Comparison of ENCODE assay signal across 11 cellular contexts in genomic region chr9:120393386-120394057, GRCh38.
DNase-seq lines count a peak whose midpoint lies in the region; ATAC-seq, FAIRE-seq and TF ChIP-seq lines count a peak whose summit lies in the region.
"Had no signal": no experiment of that assay in that cellular context is flagged by ENCODE, and none has a peak within 500 bp of the region (broad histone marks: within the 10 kb centered on the region; RNA-seq: fewer than 3 reads in every experiment).

No MANE protein-coding gene starts in this region.

- no peaks in the 10 kb centered on the region for H3K9me3 Mint-ChIP-seq in mesothelial cell of epicardium

- ATAC-seq in HG02763 (IDR thresholded peaks at IDR 0.05; ENCODE audit: unreplicated experiment) (no peak), GM19023 (IDR thresholded peaks at IDR 0.05; ENCODE audit: unreplicated experiment) (no peak)

- H3K27ac Mint-ChIP-seq in mesothelial cell of epicardium: peak overlapping the region; percentile 17

- H3K4me2 ChIP-seq in Loucy (ENCODE audit: low read depth, low read length, poor library complexity, severe bottlenecking): peak overlapping the region; percentile 59

- H3K79me2 ChIP-seq in Loucy (ENCODE audit: insufficient read depth, low read length): no peaks in the 10 kb centered on the region

- H3K36me3 Mint-ChIP-seq in mesothelial cell of epicardium: peaks cover 41% of the 10 kb centered on the region

- FAIRE-seq in bronchial epithelial cell (lab: Jason Lieb, UNC): no peak

- H3K4me3 ChIP-seq in Loucy (ENCODE audit: low read length, poor library complexity, severe bottlenecking): no peak overlapping the region
- H3K4me3 ChIP-seq in bronchial epithelial cell (ENCODE audit: low read depth, low read length): no peak overlapping the region
- H3K4me3 ChIP-seq: cardiac muscle cell had no signal

- peaks cover 4% of the 10 kb centered on the region for H4K20me1 ChIP-seq in Loucy (ENCODE audit: insufficient read depth, low read length, poor library complexity, severe bottlenecking)

- TF ChIP-seq CTCF in Loucy (conservative IDR thresholded peaks at IDR 0.05; ENCODE audit: low read length) (peak; percentile 14; the same call in 1 of the 2 replicates), bronchial epithelial cell (IDR thresholded peaks at IDR 0.05; ENCODE audit: insufficient read depth, low read length, severe bottlenecking) (no peak), mesothelial cell of epicardium (IDR thresholded peaks at IDR 0.05; ENCODE audit: unreplicated experiment) (no peak)

- H3K9me2 ChIP-seq in Loucy (replicated peaks; ENCODE audit: low read depth, low read length): no peaks in the 10 kb centered on the region

- H3K9me3 ChIP-seq in Loucy (ENCODE audit: insufficient read depth, low read depth, low read length): no peaks in the 10 kb centered on the region

- H3K4me3 Mint-ChIP-seq in mesothelial cell of epicardium: no peak overlapping the region

- peak; percentile 47 for DNase-seq in AG20443 (ENCODE audit: low spot score)
- peak; percentile 53 for DNase-seq in bronchial epithelial cell (ENCODE audit: low read depth)
- DNase-seq in mesothelial cell of epicardium (ENCODE audit: low spot score in 2 of 2, unreplicated experiment in 2 of 2): no peak
- DNase-seq in NCI-H748 treated with DMSO at 0.1 percent for 48 hours (lab: John Stamatoyannopoulos, UW): no peak
- DNase-seq in SIG-M5 treated with dmso at 0.1 percent for 504 hours (lab: John Stamatoyannopoulos, UW; ENCODE audit: unreplicated experiment): no peak
- DNase-seq: NCI-H1930, T-helper 9 cell had no signal

- peaks cover 6% of the 10 kb centered on the region for H3K4me1 Mint-ChIP-seq in mesothelial cell of epicardium

- peaks cover 37% of the 10 kb centered on the region for H3K4me1 ChIP-seq in Loucy (ENCODE audit: insufficient read depth, low read length, poor library complexity, severe bottlenecking)

- H3K27me3 ChIP-seq in Loucy (ENCODE audit: insufficient read depth, low read length, poor library complexity, severe bottlenecking): no peaks in the 10 kb centered on the region
- H3K27me3 ChIP-seq in bronchial epithelial cell (ENCODE audit: control insufficient read depth, insufficient read depth, low read length): no peaks in the 10 kb centered on the region
- H3K27me3 ChIP-seq: cardiac muscle cell had no signal

- peaks cover 86% of the 10 kb centered on the region for H3K36me3 ChIP-seq in Loucy (ENCODE audit: insufficient read depth, low read length)
- H3K36me3 ChIP-seq in bronchial epithelial cell (ENCODE audit: control insufficient read depth, insufficient read depth, low read length): peaks cover 6% of the 10 kb centered on the region

- H2AFZ ChIP-seq in Loucy (ENCODE audit: low read length): no peak overlapping the region

- peaks cover 11% of the 10 kb centered on the region for H3F3A ChIP-seq in Loucy (ENCODE audit: low read depth)

- H3K27me3 Mint-ChIP-seq in mesothelial cell of epicardium (ENCODE audit: low read depth): no peaks in the 10 kb centered on the region

- no peak overlapping the region for H3K9ac ChIP-seq in Loucy (ENCODE audit: low read depth, low read length, poor library complexity, severe bottlenecking)

Comparison
In these comparisons a context has a peak if more than half of its experiments do, and no peak if none do; other contexts are left out.
1. DNase-seq: peak in AG20443 (single experiment) and bronchial epithelial cell (single experiment); none in mesothelial cell of epicardium (0 of 2), NCI-H748 treated with DMSO at 0.1 percent for 48 hours (single experiment) and SIG-M5 treated with dmso at 0.1 percent for 504 hours (single experiment).